In the genomic region with DNA sequence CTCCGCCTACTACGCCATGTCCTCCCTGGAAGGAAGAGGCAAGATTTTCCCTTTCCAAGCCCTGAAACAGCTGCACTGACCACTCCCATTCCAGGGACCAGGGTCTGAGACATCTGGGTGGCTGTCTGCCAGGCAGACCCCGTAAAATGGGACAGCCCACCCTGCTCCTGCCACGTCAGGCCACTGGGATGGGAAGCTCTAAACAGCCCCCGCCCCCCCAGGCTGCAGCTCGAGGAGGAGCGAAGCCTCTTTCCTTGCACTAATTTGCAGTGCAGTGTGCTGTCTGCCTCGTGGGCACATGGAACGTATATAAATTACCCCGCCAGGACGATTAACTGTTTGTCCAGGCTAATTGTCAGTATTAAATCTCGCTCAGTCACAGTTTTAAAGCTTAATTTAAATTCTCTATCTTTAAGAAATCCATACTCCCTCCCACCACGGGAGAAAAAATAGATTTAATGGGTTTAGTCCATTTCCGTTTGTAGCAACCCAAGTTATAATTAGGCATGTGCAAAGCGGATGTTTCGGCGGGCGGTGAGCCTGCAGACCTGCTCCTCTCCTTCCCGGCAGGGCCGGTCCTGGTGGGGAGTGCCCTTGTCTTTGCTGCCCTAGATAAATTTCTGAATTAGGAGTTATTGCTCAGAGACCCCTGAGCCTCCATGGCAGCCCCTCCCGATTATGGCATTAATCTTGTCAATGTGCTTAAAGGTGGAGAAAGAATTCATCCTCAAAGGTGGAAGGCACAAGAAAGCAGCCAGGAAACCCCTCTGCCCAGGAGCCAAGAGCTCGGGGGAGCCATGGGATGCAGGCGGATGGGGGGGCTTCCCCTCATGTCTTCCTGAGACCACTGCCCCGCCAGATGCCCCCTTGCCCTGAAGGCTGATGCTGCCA, we compare ENCODE assay signal across 1 cellular context.
TF ChIP-seq lines count a peak whose summit lies in the region.

No MANE protein-coding gene starts in this region.

TF ChIP-seq in SK-N-SH, 30 proteins besides CTCF, POLR2A, EP300 and RAD21 (continued from another document):
- TF ChIP-seq, protein P1, sequence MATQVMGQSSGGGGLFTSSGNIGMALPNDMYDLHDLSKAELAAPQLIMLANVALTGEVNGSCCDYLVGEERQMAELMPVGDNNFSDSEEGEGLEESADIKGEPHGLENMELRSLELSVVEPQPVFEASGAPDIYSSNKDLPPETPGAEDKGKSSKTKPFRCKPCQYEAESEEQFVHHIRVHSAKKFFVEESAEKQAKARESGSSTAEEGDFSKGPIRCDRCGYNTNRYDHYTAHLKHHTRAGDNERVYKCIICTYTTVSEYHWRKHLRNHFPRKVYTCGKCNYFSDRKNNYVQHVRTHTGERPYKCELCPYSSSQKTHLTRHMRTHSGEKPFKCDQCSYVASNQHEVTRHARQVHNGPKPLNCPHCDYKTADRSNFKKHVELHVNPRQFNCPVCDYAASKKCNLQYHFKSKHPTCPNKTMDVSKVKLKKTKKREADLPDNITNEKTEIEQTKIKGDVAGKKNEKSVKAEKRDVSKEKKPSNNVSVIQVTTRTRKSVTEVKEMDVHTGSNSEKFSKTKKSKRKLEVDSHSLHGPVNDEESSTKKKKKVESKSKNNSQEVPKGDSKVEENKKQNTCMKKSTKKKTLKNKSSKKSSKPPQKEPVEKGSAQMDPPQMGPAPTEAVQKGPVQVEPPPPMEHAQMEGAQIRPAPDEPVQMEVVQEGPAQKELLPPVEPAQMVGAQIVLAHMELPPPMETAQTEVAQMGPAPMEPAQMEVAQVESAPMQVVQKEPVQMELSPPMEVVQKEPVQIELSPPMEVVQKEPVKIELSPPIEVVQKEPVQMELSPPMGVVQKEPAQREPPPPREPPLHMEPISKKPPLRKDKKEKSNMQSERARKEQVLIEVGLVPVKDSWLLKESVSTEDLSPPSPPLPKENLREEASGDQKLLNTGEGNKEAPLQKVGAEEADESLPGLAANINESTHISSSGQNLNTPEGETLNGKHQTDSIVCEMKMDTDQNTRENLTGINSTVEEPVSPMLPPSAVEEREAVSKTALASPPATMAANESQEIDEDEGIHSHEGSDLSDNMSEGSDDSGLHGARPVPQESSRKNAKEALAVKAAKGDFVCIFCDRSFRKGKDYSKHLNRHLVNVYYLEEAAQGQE (IDR thresholded peaks at IDR 0.05; ENCODE audit: low read depth, low read length) = no peak
- TF ChIP-seq FOXM1 (IDR thresholded peaks at IDR 0.05; ENCODE audit: low read depth) (no peak), GABPA (IDR thresholded peaks at IDR 0.05; ENCODE audit: low read depth) (no peak), FOSL2 (IDR thresholded peaks at IDR 0.05; ENCODE audit: borderline replicate concordance, low read depth) (no peak), TCF12 (IDR thresholded peaks at IDR 0.05) (no peak), MEF2A (IDR thresholded peaks at IDR 0.05; ENCODE audit: borderline replicate concordance, low read depth) (no peak), TEAD4 (IDR thresholded peaks at IDR 0.05; ENCODE audit: borderline replicate concordance, insufficient read depth) (no peak), SIN3A (IDR thresholded peaks at IDR 0.05; ENCODE audit: borderline replicate concordance, low read depth, low read length) (no peak), RFX5 (IDR thresholded peaks at IDR 0.05; ENCODE audit: low read length) (peak; percentile 54; the same call in 1 of the 2 replicates), POLR2AphosphoS5 (IDR thresholded peaks at IDR 0.05; ENCODE audit: low read depth, low read length) (no peak), ELF1 (IDR thresholded peaks at IDR 0.05) (no peak), NFIC (IDR thresholded peaks at IDR 0.05; ENCODE audit: borderline replicate concordance) (no peak), RCOR1 (IDR thresholded peaks at IDR 0.05; ENCODE audit: low read length) (0 out of 2 replicates have a peak, but pooled peaks have one; percentile 64), EZH2phosphoT487 (IDR thresholded peaks at IDR 0.05; ENCODE audit: borderline replicate concordance, low read depth) (no peak), RXRA (IDR thresholded peaks at IDR 0.05; ENCODE audit: borderline replicate concordance, low read depth) (no peak), JUND (IDR thresholded peaks at IDR 0.05) (no peak), SMC3 (IDR thresholded peaks at IDR 0.05; ENCODE audit: low read depth, low read length) (peak; percentile 12; the same call in 1 of the 2 replicates), MXI1 (IDR thresholded peaks at IDR 0.05; ENCODE audit: low read depth, low read length) (peak; percentile 86; the same call in 1 of the 2 replicates), TAF1 (IDR thresholded peaks at IDR 0.05; ENCODE audit: borderline replicate concordance, low read depth, low read length) (no peak)
- TF ChIP-seq, protein P2, sequence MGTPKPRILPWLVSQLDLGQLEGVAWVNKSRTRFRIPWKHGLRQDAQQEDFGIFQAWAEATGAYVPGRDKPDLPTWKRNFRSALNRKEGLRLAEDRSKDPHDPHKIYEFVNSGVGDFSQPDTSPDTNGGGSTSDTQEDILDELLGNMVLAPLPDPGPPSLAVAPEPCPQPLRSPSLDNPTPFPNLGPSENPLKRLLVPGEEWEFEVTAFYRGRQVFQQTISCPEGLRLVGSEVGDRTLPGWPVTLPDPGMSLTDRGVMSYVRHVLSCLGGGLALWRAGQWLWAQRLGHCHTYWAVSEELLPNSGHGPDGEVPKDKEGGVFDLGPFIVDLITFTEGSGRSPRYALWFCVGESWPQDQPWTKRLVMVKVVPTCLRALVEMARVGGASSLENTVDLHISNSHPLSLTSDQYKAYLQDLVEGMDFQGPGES (IDR thresholded peaks at IDR 0.05; ENCODE audit: low read depth, low read length) = no peak
- TF ChIP-seq, protein P3, sequence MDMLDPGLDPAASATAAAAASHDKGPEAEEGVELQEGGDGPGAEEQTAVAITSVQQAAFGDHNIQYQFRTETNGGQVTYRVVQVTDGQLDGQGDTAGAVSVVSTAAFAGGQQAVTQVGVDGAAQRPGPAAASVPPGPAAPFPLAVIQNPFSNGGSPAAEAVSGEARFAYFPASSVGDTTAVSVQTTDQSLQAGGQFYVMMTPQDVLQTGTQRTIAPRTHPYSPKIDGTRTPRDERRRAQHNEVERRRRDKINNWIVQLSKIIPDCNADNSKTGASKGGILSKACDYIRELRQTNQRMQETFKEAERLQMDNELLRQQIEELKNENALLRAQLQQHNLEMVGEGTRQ (IDR thresholded peaks at IDR 0.05; ENCODE audit: borderline replicate concordance, low read depth, low read length) = no peak
- TF ChIP-seq, protein P4, sequence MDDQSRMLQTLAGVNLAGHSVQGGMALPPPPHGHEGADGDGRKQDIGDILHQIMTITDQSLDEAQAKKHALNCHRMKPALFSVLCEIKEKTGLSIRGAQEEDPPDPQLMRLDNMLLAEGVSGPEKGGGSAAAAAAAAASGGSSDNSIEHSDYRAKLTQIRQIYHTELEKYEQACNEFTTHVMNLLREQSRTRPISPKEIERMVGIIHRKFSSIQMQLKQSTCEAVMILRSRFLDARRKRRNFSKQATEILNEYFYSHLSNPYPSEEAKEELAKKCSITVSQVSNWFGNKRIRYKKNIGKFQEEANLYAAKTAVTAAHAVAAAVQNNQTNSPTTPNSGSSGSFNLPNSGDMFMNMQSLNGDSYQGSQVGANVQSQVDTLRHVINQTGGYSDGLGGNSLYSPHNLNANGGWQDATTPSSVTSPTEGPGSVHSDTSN (IDR thresholded peaks at IDR 0.05) = no peak
